Comparison of ENCODE assay signal across 1 cellular context in genomic region chr16:75251280-75252048, GRCh38.
A peak's percentile ranks its signal among the peaks of the same experiment; 100 is the strongest.
TF ChIP-seq lines count a peak whose summit lies in the region.

Gene BCAR1 (minus strand): TSS chr16:75251624. CDS start chr16:75251482, 142 bp downstream.

TF ChIP-seq in HepG2, 621 proteins besides CTCF, POLR2A, EP300 and RAD21 (continued from another document and continues in another):
- TF ChIP-seq ZNF44 (CRISPR knock-in tag; IDR thresholded peaks at IDR 0.05): 0 out of 2 replicates have a peak, but pooled peaks have one; percentile 9
- peak; percentile 60; the same call in 1 of the 2 replicates for TF ChIP-seq ZC3H4 (CRISPR knock-in tag; IDR thresholded peaks at IDR 0.05; ENCODE audit: borderline replicate concordance)
- TF ChIP-seq ZNF362 (CRISPR knock-in tag; IDR thresholded peaks at IDR 0.05; ENCODE audit: borderline replicate concordance): no peak
- TF ChIP-seq THAP8 (CRISPR knock-in tag; IDR thresholded peaks at IDR 0.05; ENCODE audit: borderline replicate concordance): no peak
- TF ChIP-seq ZNF547 (CRISPR knock-in tag; IDR thresholded peaks at IDR 0.05): no peak; the same call in 1 of the 2 replicates
- TF ChIP-seq HOXA3 (CRISPR knock-in tag; IDR thresholded peaks at IDR 0.05): peak; percentile 38; the same call in 1 of the 2 replicates
- TF ChIP-seq CBX5 (CRISPR knock-in tag; IDR thresholded peaks at IDR 0.05; ENCODE audit: borderline replicate concordance): peak; percentile 6; the same call in 1 of the 2 replicates
- TF ChIP-seq ZNF407 (CRISPR knock-in tag; IDR thresholded peaks at IDR 0.05; ENCODE audit: not compliant biosample characterization): no peak
- TF ChIP-seq AKAP8 (CRISPR knock-in tag; IDR thresholded peaks at IDR 0.05): peak; percentile 19; the same call in 1 of the 2 replicates
- TF ChIP-seq ZFAT (CRISPR knock-in tag; conservative IDR thresholded peaks at IDR 0.05): no peak
- no peak; the same call in 1 of the 2 replicates for TF ChIP-seq REL (CRISPR knock-in tag; conservative IDR thresholded peaks at IDR 0.05)
- TF ChIP-seq MAFK (conservative IDR thresholded peaks at IDR 0.05 in 1 of 2, IDR thresholded peaks at IDR 0.05 in 1 of 2; ENCODE audit: low read length in 2 of 2): no peak
- TF ChIP-seq ZNF414 (CRISPR knock-in tag; IDR thresholded peaks at IDR 0.05): no peak; the same call in 1 of the 2 replicates
- peak; percentile 35; the same call in 1 of the 2 replicates for TF ChIP-seq ZBTB26 (CRISPR knock-in tag; IDR thresholded peaks at IDR 0.05; ENCODE audit: borderline replicate concordance)
- no peak for TF ChIP-seq PAWR (CRISPR knock-in tag; IDR thresholded peaks at IDR 0.05; ENCODE audit: borderline replicate concordance)
- peak in 1 of 2 experiments; percentile 20; a peak in 3 of 4 replicates for TF ChIP-seq HMGXB4 (CRISPR knock-in tag; IDR thresholded peaks at IDR 0.05; ENCODE audit: borderline replicate concordance in 1 of 2, low read depth in 1 of 2)
- no peak for TF ChIP-seq RBAK (CRISPR knock-in tag; IDR thresholded peaks at IDR 0.05)
- 0 out of 2 replicates have a peak, but pooled peaks have one; percentile 24 for TF ChIP-seq PREB (CRISPR knock-in tag; IDR thresholded peaks at IDR 0.05)
- peak; percentile 58; the same call in 1 of the 2 replicates for TF ChIP-seq ZNF709 (CRISPR knock-in tag; IDR thresholded peaks at IDR 0.05)
- no peak for TF ChIP-seq ZNF253 (CRISPR knock-in tag; IDR thresholded peaks at IDR 0.05; ENCODE audit: borderline replicate concordance)
- no peak for TF ChIP-seq RBM39 (IDR thresholded peaks at IDR 0.05; ENCODE audit: low read depth, low read length, poor library complexity, severe bottlenecking)
- TF ChIP-seq ZNF124 (CRISPR knock-in tag; IDR thresholded peaks at IDR 0.05): no peak
- TF ChIP-seq ZNF577 (CRISPR knock-in tag; IDR thresholded peaks at IDR 0.05; ENCODE audit: borderline replicate concordance, low read depth): no peak
- TF ChIP-seq GMEB2 (CRISPR knock-in tag; IDR thresholded peaks at IDR 0.05; ENCODE audit: low read depth): no peak
- TF ChIP-seq YEATS4 (CRISPR knock-in tag; IDR thresholded peaks at IDR 0.05; ENCODE audit: borderline replicate concordance): peak; percentile 85
- no peak for TF ChIP-seq ZNF446 (CRISPR knock-in tag; IDR thresholded peaks at IDR 0.05)
- TF ChIP-seq HES4 (CRISPR knock-in tag; IDR thresholded peaks at IDR 0.05; ENCODE audit: borderline replicate concordance): peak; percentile 16; the same call in 1 of the 2 replicates
- TF ChIP-seq IKZF1 (IDR thresholded peaks at IDR 0.05): no peak
- no peak; the same call in 1 of the 2 replicates for TF ChIP-seq FOXO1 (CRISPR knock-in tag; IDR thresholded peaks at IDR 0.05)
- TF ChIP-seq AKNA (CRISPR knock-in tag; IDR thresholded peaks at IDR 0.05; ENCODE audit: borderline replicate concordance): no peak
- no peak for TF ChIP-seq ZNF431 (CRISPR knock-in tag; IDR thresholded peaks at IDR 0.05; ENCODE audit: borderline replicate concordance, low read depth)
- no peak for TF ChIP-seq NCOA1 (CRISPR knock-in tag; IDR thresholded peaks at IDR 0.05)
- TF ChIP-seq ZNF367 (CRISPR knock-in tag; IDR thresholded peaks at IDR 0.05; ENCODE audit: borderline replicate concordance): no peak
- TF ChIP-seq HDAC1 (CRISPR knock-in tag; IDR thresholded peaks at IDR 0.05): peak; percentile 19; the same call in 1 of the 2 replicates
- TF ChIP-seq FOXA3 (CRISPR knock-in tag; IDR thresholded peaks at IDR 0.05): 0 out of 2 replicates have a peak, but pooled peaks have one; percentile 6
